ENCODE assay signal across 2 cellular contexts in genomic region chr15:67166280-67167009, GRCh38.
TF ChIP-seq lines count a peak whose summit lies in the region.

No MANE protein-coding gene starts in this region.

TF ChIP-seq in IMR-90, 13 proteins besides CTCF, POLR2A, EP300 and RAD21:
- TF ChIP-seq USF2 (IDR thresholded peaks at IDR 0.05; ENCODE audit: low read depth, low read length), result no peak
- TF ChIP-seq SMC3 (IDR thresholded peaks at IDR 0.05; ENCODE audit: low read depth, low read length), result no peak
- TF ChIP-seq MAZ (IDR thresholded peaks at IDR 0.05; ENCODE audit: borderline replicate concordance, low read depth, low read length), result no peak
- TF ChIP-seq RCOR1 (IDR thresholded peaks at IDR 0.05; ENCODE audit: insufficient replicate concordance, low read length), result no peak
- no peak for TF ChIP-seq BHLHE40 (IDR thresholded peaks at IDR 0.05; ENCODE audit: low read depth, low read length)
- no peak for TF ChIP-seq MAFK (IDR thresholded peaks at IDR 0.05; ENCODE audit: low read depth, low read length)
- TF ChIP-seq ELK1 (IDR thresholded peaks at IDR 0.05; ENCODE audit: borderline replicate concordance, low read depth, low read length), result no peak
- no peak for TF ChIP-seq RFX5 (IDR thresholded peaks at IDR 0.05; ENCODE audit: low read depth, low read length)

TF ChIP-seq in endothelial cell of umbilical vein, 7 proteins besides CTCF, POLR2A, EP300 and RAD21:
- TF ChIP-seq POLR2AphosphoS5 (IDR thresholded peaks at IDR 0.05; ENCODE audit: insufficient read depth, low read depth, low read length) (no peak), MYC (IDR thresholded peaks at IDR 0.05; ENCODE audit: low read depth, low read length) (no peak), EZH2 (IDR thresholded peaks at IDR 0.05; ENCODE audit: borderline replicate concordance, low read depth, low read length, severe bottlenecking) (no peak), MAX (IDR thresholded peaks at IDR 0.05; ENCODE audit: insufficient read depth, insufficient read length) (no peak), FOS (IDR thresholded peaks at IDR 0.05; ENCODE audit: borderline replicate concordance, insufficient read depth, low read length) (no peak), JUN (IDR thresholded peaks at IDR 0.05; ENCODE audit: borderline replicate concordance, insufficient read depth, insufficient read length, low read depth) (no peak)
